1 cellular context compared by ENCODE assay signal in the genomic region with DNA sequence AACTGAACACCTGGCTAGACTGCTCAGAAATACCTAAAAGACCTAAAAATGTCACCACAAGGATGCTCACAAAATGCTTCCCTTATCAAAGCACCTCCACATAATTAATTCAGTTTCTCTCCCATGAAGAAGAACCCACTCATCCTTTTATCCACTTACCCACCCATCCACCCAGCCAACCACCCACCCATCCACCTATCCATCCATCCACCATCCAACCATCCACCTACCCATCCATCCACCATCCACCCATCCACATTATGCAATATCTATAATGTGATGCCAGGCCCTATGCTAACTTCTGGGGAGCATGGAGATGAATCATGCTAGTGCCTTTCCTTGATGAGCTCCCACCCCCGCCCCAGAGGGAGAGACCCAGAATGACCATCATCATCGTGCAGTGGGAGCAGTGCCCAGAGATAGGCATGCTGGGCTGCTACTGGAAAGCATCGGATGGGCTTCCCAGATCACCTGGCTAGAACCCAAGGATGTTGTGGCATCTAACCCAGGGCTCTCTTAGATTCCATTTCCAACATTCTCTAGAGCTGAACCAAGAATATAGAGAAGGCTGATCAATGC.
TF ChIP-seq lines count a peak whose summit lies in the region.

No MANE protein-coding gene starts in this region.

TF ChIP-seq in GM23338, 12 proteins besides CTCF, POLR2A, EP300 and RAD21 (continued from another document):
- TF ChIP-seq, protein P1, sequence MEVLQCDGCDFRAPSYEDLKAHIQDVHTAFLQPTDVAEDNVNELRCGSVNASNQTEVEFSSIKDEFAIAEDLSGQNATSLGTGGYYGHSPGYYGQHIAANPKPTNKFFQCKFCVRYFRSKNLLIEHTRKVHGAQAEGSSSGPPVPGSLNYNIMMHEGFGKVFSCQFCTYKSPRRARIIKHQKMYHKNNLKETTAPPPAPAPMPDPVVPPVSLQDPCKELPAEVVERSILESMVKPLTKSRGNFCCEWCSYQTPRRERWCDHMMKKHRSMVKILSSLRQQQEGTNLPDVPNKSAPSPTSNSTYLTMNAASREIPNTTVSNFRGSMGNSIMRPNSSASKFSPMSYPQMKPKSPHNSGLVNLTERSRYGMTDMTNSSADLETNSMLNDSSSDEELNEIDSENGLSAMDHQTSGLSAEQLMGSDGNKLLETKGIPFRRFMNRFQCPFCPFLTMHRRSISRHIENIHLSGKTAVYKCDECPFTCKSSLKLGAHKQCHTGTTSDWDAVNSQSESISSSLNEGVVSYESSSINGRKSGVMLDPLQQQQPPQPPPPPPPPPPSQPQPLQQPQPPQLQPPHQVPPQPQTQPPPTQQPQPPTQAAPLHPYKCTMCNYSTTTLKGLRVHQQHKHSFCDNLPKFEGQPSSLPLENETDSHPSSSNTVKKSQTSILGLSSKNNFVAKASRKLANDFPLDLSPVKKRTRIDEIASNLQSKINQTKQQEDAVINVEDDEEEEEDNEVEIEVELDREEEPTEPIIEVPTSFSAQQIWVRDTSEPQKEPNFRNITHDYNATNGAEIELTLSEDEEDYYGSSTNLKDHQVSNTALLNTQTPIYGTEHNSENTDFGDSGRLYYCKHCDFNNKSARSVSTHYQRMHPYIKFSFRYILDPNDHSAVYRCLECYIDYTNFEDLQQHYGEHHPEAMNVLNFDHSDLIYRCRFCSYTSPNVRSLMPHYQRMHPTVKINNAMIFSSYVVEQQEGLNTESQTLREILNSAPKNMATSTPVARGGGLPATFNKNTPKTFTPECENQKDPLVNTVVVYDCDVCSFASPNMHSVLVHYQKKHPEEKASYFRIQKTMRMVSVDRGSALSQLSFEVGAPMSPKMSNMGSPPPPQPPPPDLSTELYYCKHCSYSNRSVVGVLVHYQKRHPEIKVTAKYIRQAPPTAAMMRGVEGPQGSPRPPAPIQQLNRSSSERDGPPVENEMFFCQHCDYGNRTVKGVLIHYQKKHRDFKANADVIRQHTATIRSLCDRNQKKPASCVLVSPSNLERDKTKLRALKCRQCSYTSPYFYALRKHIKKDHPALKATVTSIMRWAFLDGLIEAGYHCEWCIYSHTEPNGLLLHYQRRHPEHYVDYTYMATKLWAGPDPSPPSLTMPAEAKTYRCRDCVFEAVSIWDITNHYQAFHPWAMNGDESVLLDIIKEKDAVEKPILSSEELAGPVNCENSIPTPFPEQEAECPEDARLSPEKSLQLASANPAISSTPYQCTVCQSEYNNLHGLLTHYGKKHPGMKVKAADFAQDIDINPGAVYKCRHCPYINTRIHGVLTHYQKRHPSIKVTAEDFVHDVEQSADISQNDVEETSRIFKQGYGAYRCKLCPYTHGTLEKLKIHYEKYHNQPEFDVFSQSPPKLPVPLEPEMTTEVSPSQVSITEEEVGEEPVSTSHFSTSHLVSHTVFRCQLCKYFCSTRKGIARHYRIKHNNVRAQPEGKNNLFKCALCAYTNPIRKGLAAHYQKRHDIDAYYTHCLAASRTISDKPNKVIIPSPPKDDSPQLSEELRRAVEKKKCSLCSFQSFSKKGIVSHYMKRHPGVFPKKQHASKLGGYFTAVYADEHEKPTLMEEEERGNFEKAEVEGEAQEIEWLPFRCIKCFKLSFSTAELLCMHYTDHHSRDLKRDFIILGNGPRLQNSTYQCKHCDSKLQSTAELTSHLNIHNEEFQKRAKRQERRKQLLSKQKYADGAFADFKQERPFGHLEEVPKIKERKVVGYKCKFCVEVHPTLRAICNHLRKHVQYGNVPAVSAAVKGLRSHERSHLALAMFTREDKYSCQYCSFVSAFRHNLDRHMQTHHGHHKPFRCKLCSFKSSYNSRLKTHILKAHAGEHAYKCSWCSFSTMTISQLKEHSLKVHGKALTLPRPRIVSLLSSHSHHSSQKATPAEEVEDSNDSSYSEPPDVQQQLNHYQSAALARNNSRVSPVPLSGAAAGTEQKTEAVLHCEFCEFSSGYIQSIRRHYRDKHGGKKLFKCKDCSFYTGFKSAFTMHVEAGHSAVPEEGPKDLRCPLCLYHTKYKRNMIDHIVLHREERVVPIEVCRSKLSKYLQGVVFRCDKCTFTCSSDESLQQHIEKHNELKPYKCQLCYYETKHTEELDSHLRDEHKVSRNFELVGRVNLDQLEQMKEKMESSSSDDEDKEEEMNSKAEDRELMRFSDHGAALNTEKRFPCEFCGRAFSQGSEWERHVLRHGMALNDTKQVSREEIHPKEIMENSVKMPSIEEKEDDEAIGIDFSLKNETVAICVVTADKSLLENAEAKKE (CRISPR knock-in tag; IDR thresholded peaks at IDR 0.05) = no peak
- TF ChIP-seq ZNF114 (CRISPR knock-in tag; IDR thresholded peaks at IDR 0.05) (no peak), CREB1 (CRISPR knock-in tag; IDR thresholded peaks at IDR 0.05; ENCODE audit: low read depth) (no peak), POLR2AphosphoS5 (IDR thresholded peaks at IDR 0.05; ENCODE audit: low read depth) (no peak)
TF ChIP-seq in GM23338: peak in this region for 0.
